In the genomic region with DNA sequence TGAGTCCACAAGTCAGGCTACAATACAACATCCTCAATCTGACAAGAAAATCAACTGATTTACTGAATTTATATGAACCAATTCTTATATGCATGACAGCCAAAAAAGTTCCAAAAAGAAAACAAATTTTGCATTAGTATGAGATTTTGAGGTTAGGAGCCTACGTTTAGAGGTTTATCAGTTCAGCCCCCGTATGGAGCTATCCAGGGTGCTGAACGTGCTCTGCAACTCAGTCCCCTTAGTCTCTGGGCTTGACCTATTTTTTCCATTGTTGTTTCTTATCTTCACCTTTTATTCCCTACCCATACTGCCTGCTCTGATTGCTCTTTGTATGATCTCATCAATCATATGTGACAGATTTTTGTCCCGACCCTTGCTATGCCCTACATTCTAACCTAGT, we compare ENCODE assay signal across 3 cellular contexts.
TF ChIP-seq lines count a peak whose summit lies in the region.

No MANE protein-coding gene starts in this region.

TF ChIP-seq in A549, 52 proteins besides CTCF, POLR2A, EP300 and RAD21 (continued from another document):
- peak; percentile 92 for TF ChIP-seq REST (IDR thresholded peaks at IDR 0.05)
- TF ChIP-seq, protein P1, sequence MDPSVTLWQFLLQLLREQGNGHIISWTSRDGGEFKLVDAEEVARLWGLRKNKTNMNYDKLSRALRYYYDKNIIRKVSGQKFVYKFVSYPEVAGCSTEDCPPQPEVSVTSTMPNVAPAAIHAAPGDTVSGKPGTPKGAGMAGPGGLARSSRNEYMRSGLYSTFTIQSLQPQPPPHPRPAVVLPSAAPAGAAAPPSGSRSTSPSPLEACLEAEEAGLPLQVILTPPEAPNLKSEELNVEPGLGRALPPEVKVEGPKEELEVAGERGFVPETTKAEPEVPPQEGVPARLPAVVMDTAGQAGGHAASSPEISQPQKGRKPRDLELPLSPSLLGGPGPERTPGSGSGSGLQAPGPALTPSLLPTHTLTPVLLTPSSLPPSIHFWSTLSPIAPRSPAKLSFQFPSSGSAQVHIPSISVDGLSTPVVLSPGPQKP (IDR thresholded peaks at IDR 0.05; ENCODE audit: low read depth, low read length) = no peak
- no peak for TF ChIP-seq CBX8 (IDR thresholded peaks at IDR 0.05)
- TF ChIP-seq, protein P2, sequence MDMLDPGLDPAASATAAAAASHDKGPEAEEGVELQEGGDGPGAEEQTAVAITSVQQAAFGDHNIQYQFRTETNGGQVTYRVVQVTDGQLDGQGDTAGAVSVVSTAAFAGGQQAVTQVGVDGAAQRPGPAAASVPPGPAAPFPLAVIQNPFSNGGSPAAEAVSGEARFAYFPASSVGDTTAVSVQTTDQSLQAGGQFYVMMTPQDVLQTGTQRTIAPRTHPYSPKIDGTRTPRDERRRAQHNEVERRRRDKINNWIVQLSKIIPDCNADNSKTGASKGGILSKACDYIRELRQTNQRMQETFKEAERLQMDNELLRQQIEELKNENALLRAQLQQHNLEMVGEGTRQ (IDR thresholded peaks at IDR 0.05) = no peak
- TF ChIP-seq JUN (IDR thresholded peaks at IDR 0.05) = no peak
- no peak for TF ChIP-seq POLR2AphosphoS2 (conservative IDR thresholded peaks at IDR 0.05; ENCODE audit: low read length)

TF ChIP-seq in HCT116, 20 proteins besides CTCF, POLR2A, EP300 and RAD21 (continued from another document):
- peak; percentile 64 for TF ChIP-seq REST (IDR thresholded peaks at IDR 0.05; ENCODE audit: low read depth)

TF ChIP-seq in SK-N-SH treated with all-trans-retinoic acid at 6 μM for 48 hours, 23 proteins besides CTCF, POLR2A, EP300 and RAD21 (continued from another document):
- TF ChIP-seq POU6F1 (CRISPR knock-in tag; IDR thresholded peaks at IDR 0.05; ENCODE audit: borderline replicate concordance, low read depth) (no peak), BACH2 (CRISPR knock-in tag; IDR thresholded peaks at IDR 0.05; ENCODE audit: borderline replicate concordance) (no peak), GLIS3 (CRISPR knock-in tag; IDR thresholded peaks at IDR 0.05) (no peak), PPARA (CRISPR knock-in tag; IDR thresholded peaks at IDR 0.05; ENCODE audit: borderline replicate concordance) (no peak), ZFP3 (CRISPR knock-in tag; IDR thresholded peaks at IDR 0.05) (no peak)
TF ChIP-seq in SK-N-SH treated with all-trans-retinoic acid at 6 μM for 48 hours: peak in this region for 0.
